Comparison of ENCODE assay signal across 2 cellular contexts in the genomic region with DNA sequence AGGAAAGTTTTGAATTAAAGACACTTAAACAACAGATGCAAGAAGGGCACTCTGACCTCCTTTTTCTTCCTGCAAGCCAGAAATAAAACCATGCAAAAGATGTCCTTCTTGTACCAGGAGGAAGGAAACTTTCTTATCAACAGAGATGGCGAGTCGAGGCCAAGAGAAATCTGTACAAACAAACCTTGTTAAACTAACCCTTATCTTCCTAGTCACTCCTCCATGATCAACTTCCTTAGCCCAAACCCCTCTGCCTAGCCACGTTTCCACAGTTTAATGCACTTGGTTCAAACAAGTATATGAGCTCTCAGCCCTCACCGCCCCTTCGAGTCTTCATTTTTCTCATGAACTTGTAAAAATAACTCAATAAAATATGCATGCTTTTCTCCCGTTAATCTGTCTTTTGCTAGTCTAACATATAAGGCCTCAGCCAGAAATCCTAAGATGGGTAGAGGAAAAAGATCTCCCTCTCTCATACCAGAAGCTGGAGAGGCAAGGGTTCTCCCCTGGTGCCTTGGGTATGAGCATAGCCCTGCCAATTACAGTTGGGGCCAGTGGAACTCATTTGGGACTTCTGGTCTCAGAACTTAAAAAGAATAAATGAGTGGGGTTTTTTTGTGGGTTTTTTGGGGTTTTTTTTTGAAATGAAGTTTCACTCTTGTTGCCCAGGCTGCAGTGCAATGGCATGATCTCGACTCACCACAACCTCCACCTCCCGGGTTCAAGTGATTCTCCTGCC.
TF ChIP-seq lines count a peak whose summit lies in the region.

No MANE protein-coding gene starts in this region.

TF ChIP-seq in HepG2, 621 proteins besides CTCF, POLR2A, EP300 and RAD21:
- no peak for TF ChIP-seq MLX (CRISPR knock-in tag; IDR thresholded peaks at IDR 0.05)
- no peak for TF ChIP-seq KLF15 (CRISPR knock-in tag; IDR thresholded peaks at IDR 0.05; ENCODE audit: borderline replicate concordance)
- no peak for TF ChIP-seq ZFP41 (CRISPR knock-in tag; IDR thresholded peaks at IDR 0.05; ENCODE audit: borderline replicate concordance)
- TF ChIP-seq ZNF7 (CRISPR knock-in tag; IDR thresholded peaks at IDR 0.05): no peak
- TF ChIP-seq ZNF879 (CRISPR knock-in tag; IDR thresholded peaks at IDR 0.05): no peak
- no peak for TF ChIP-seq POLR2AphosphoS2 (IDR thresholded peaks at IDR 0.05; ENCODE audit: low read depth, low read length)
- TF ChIP-seq ZNF567 (CRISPR knock-in tag; IDR thresholded peaks at IDR 0.05; ENCODE audit: borderline replicate concordance): no peak
- TF ChIP-seq, protein P1, sequence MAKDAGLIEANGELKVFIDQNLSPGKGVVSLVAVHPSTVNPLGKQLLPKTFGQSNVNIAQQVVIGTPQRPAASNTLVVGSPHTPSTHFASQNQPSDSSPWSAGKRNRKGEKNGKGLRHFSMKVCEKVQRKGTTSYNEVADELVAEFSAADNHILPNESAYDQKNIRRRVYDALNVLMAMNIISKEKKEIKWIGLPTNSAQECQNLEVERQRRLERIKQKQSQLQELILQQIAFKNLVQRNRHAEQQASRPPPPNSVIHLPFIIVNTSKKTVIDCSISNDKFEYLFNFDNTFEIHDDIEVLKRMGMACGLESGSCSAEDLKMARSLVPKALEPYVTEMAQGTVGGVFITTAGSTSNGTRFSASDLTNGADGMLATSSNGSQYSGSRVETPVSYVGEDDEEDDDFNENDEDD (CRISPR knock-in tag; IDR thresholded peaks at IDR 0.05; ENCODE audit: borderline replicate concordance): no peak
- TF ChIP-seq, protein P2, sequence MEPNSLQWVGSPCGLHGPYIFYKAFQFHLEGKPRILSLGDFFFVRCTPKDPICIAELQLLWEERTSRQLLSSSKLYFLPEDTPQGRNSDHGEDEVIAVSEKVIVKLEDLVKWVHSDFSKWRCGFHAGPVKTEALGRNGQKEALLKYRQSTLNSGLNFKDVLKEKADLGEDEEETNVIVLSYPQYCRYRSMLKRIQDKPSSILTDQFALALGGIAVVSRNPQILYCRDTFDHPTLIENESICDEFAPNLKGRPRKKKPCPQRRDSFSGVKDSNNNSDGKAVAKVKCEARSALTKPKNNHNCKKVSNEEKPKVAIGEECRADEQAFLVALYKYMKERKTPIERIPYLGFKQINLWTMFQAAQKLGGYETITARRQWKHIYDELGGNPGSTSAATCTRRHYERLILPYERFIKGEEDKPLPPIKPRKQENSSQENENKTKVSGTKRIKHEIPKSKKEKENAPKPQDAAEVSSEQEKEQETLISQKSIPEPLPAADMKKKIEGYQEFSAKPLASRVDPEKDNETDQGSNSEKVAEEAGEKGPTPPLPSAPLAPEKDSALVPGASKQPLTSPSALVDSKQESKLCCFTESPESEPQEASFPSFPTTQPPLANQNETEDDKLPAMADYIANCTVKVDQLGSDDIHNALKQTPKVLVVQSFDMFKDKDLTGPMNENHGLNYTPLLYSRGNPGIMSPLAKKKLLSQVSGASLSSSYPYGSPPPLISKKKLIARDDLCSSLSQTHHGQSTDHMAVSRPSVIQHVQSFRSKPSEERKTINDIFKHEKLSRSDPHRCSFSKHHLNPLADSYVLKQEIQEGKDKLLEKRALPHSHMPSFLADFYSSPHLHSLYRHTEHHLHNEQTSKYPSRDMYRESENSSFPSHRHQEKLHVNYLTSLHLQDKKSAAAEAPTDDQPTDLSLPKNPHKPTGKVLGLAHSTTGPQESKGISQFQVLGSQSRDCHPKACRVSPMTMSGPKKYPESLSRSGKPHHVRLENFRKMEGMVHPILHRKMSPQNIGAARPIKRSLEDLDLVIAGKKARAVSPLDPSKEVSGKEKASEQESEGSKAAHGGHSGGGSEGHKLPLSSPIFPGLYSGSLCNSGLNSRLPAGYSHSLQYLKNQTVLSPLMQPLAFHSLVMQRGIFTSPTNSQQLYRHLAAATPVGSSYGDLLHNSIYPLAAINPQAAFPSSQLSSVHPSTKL (CRISPR knock-in tag; IDR thresholded peaks at IDR 0.05): no peak
- TF ChIP-seq ETV5 (CRISPR knock-in tag; IDR thresholded peaks at IDR 0.05; ENCODE audit: borderline replicate concordance): no peak
- TF ChIP-seq SMARCE1 (IDR thresholded peaks at IDR 0.05; ENCODE audit: borderline replicate concordance): no peak
- no peak for TF ChIP-seq ZKSCAN8 (CRISPR knock-in tag; IDR thresholded peaks at IDR 0.05; ENCODE audit: borderline replicate concordance)
- TF ChIP-seq AFF4 (CRISPR knock-in tag; IDR thresholded peaks at IDR 0.05): no peak
- TF ChIP-seq CCAR2 (optimal IDR thresholded peaks at IDR 0.05; ENCODE audit: low read depth, low read length): no peak
- TF ChIP-seq ZBTB3 (CRISPR knock-in tag; IDR thresholded peaks at IDR 0.05; ENCODE audit: borderline replicate concordance, low read depth): no peak
- TF ChIP-seq FOXA3 (CRISPR knock-in tag; IDR thresholded peaks at IDR 0.05): no peak
- no peak for TF ChIP-seq ZNF703 (CRISPR knock-in tag; IDR thresholded peaks at IDR 0.05; ENCODE audit: borderline replicate concordance)
TF ChIP-seq in HepG2: peak in this region for 0.

TF ChIP-seq in GM12878, 131 proteins besides CTCF, POLR2A, EP300 and RAD21:
- 0 out of 2 replicates have a peak, but pooled peaks have one; percentile 20 for TF ChIP-seq RELB (IDR thresholded peaks at IDR 0.05; ENCODE audit: low read depth)
- TF ChIP-seq, protein P3, sequence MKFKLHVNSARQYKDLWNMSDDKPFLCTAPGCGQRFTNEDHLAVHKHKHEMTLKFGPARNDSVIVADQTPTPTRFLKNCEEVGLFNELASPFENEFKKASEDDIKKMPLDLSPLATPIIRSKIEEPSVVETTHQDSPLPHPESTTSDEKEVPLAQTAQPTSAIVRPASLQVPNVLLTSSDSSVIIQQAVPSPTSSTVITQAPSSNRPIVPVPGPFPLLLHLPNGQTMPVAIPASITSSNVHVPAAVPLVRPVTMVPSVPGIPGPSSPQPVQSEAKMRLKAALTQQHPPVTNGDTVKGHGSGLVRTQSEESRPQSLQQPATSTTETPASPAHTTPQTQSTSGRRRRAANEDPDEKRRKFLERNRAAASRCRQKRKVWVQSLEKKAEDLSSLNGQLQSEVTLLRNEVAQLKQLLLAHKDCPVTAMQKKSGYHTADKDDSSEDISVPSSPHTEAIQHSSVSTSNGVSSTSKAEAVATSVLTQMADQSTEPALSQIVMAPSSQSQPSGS (IDR thresholded peaks at IDR 0.05; ENCODE audit: low read length): no peak
- TF ChIP-seq NR2F1 (conservative IDR thresholded peaks at IDR 0.05): no peak
- TF ChIP-seq ZNF24 (IDR thresholded peaks at IDR 0.05): 0 out of 2 replicates have a peak, but pooled peaks have one; percentile 13
- peak; percentile 38; the same call in 1 of the 2 replicates for TF ChIP-seq MTA2 (IDR thresholded peaks at IDR 0.05; ENCODE audit: low read depth)
